30 cellular contexts compared by ENCODE assay signal in genomic region chr3:45798034-45798433, GRCh38. TPM values are rescaled to one million over a fixed set of nuclear protein-coding genes. Genes with fewer than 3 reads are reported as not detected.
"Had no signal": no experiment of that assay in that cellular context is flagged by ENCODE, and none has a peak within 500 bp of the region (broad histone marks: within the 10 kb centered on the region; RNA-seq: fewer than 3 reads in every experiment).

No MANE protein-coding gene starts in this region.

- H3K79me2 ChIP-seq: hepatocyte had no signal

- H3K4me1 ChIP-seq: foreskin keratinocyte had no signal

- H2AFZ ChIP-seq: hepatocyte had no signal

- ATAC-seq: activated CD4-positive, alpha-beta T cell treated with anti-CD3 and anti-CD28 coated beads for 36 hours; activated CD8-positive, alpha-beta T cell treated with anti-CD3 and anti-CD28 coated beads, Interleukin-2, amount 10 ng/mL, durations not matched to agents 7 days and 5 days; activated T-cell treated with anti-CD3 and anti-CD28 coated beads, Interleukin-2, amount 50 U/mL, for 4 hours; activated T-helper 17 cell treated with anti-CD3 and anti-CD28 coated beads, Interleukin-2, amount 50 U/mL, for 72 hours; effector memory CD8-positive, alpha-beta T cell; foreskin keratinocyte; gastrocnemius medialis had no signal

- DNase-seq: activated CD4-positive, alpha-beta memory T cell treated with anti-CD3 and anti-CD28 coated beads for 36 hours; activated CD4-positive, alpha-beta T cell treated with anti-CD3 and anti-CD28 coated beads for 36 hours; activated CD4-positive, alpha-beta T cell treated with anti-CD3 and anti-CD28 coated beads, Interleukin-2, amount 10 ng/mL, durations not matched to agents 24 days and 14 days; activated CD4-positive, CD25-positive, alpha-beta regulatory T cell; activated CD4-positive, CD25-positive, alpha-beta regulatory T cell treated with anti-CD3 and anti-CD28 coated beads, Interleukin-2, amount 50 U/mL, for 72 hours; activated CD8-positive, alpha-beta T cell treated with anti-CD3 and anti-CD28 coated beads, Interleukin-2, amount 10 ng/mL, durations not matched to agents 7 days and 5 days; activated effector memory CD4-positive, alpha-beta T cell treated with Interleukin-2 at 50 U/mL for 16 hours; activated gamma-delta T cell treated with Interleukin-2 at 50 U/mL for 16 hours; activated naive CD4-positive, alpha-beta T cell treated with anti-CD3 and anti-CD28 coated beads, Interleukin-2, amount 50 U/mL, for 16 hours; activated naive CD4-positive, alpha-beta T cell treated with Interleukin-2 at 50 U/mL for 16 hours; activated T-cell treated with anti-CD3 and anti-CD28 coated beads, Interleukin-2, amount 50 U/mL, for 4 hours; brain microvascular endothelial cell; central memory CD4-positive, alpha-beta T cell; cerebellar nuclear complex; cortex of kidney; dermis blood vessel endothelial cell; effector CD4-positive, alpha-beta T cell; effector memory CD8-positive, alpha-beta T cell; erythroblast; foreskin keratinocyte; gastrocnemius medialis; glutamatergic neuron; heart right ventricle; T-helper 2 cell had no signal

- H3K9me3 ChIP-seq: ascending aorta, esophagus muscularis mucosa, gastrocnemius medialis, heart right ventricle had no signal

- H3K36me3 Mint-ChIP-seq: activated CD4-positive, alpha-beta memory T cell treated with anti-CD3 and anti-CD28 coated beads for 36 hours; activated naive CD8-positive, alpha-beta T cell had no signal

- H3K27ac ChIP-seq: ascending aorta, brain microvascular endothelial cell, esophagus muscularis mucosa, foreskin keratinocyte, gastrocnemius medialis, heart right ventricle, hepatocyte had no signal

- H3K36me3 ChIP-seq: ascending aorta, brain microvascular endothelial cell, esophagus muscularis mucosa, gastrocnemius medialis, heart right ventricle had no signal

- H3K27ac Mint-ChIP-seq: activated CD4-positive, alpha-beta memory T cell treated with anti-CD3 and anti-CD28 coated beads for 36 hours; activated CD4-positive, alpha-beta T cell treated with anti-CD3 and anti-CD28 coated beads for 36 hours; activated CD4-positive, alpha-beta T cell treated with anti-CD3 and anti-CD28 coated beads, Interleukin-2, amount 10 ng/mL, durations not matched to agents 24 days and 14 days; activated CD8-positive, alpha-beta T cell treated with anti-CD3 and anti-CD28 coated beads, Interleukin-2, amount 10 ng/mL, durations not matched to agents 7 days and 5 days; activated naive CD8-positive, alpha-beta T cell; activated T-helper 17 cell treated with anti-CD3 and anti-CD28 coated beads, Interleukin-2, amount 50 U/mL, for 72 hours; effector memory CD8-positive, alpha-beta T cell had no signal

- H3K4me3 Mint-ChIP-seq: activated CD4-positive, alpha-beta memory T cell treated with anti-CD3 and anti-CD28 coated beads for 36 hours; activated CD4-positive, alpha-beta T cell treated with anti-CD3 and anti-CD28 coated beads for 36 hours; activated CD4-positive, alpha-beta T cell treated with anti-CD3 and anti-CD28 coated beads, Interleukin-2, amount 10 ng/mL, durations not matched to agents 24 days and 14 days; activated CD8-positive, alpha-beta T cell treated with anti-CD3 and anti-CD28 coated beads, Interleukin-2, amount 10 ng/mL, durations not matched to agents 7 days and 5 days; activated T-cell treated with anti-CD3 and anti-CD28 coated beads, Interleukin-2, amount 50 U/mL, for 4 hours; activated T-helper 17 cell treated with anti-CD3 and anti-CD28 coated beads, Interleukin-2, amount 50 U/mL, for 72 hours had no signal

- H3K9me3 Mint-ChIP-seq: activated CD4-positive, alpha-beta memory T cell treated with anti-CD3 and anti-CD28 coated beads for 36 hours; activated CD4-positive, alpha-beta T cell treated with anti-CD3 and anti-CD28 coated beads, Interleukin-2, amount 10 ng/mL, durations not matched to agents 24 days and 14 days; activated T-cell treated with anti-CD3 and anti-CD28 coated beads, Interleukin-2, amount 50 U/mL, for 4 hours; activated T-helper 17 cell treated with anti-CD3 and anti-CD28 coated beads, Interleukin-2, amount 50 U/mL, for 72 hours; effector memory CD8-positive, alpha-beta T cell had no signal

- H3K4me3 ChIP-seq: ascending aorta, esophagus muscularis mucosa, gastrocnemius medialis, heart right ventricle, hepatocyte had no signal

RNA-seq across cellular contexts. Expression of gene SLC6A20, which starts 1.7 kb away (rescaled TPM):
- total RNA-seq: activated CD4-positive, alpha-beta memory T cell treated with anti-CD3 and anti-CD28 coated beads for 36 hours; activated CD4-positive, alpha-beta T cell treated with anti-CD3 and anti-CD28 coated beads for 36 hours; activated CD4-positive, alpha-beta T cell treated with anti-CD3 and anti-CD28 coated beads, Interleukin-2, amount 10 ng/mL, durations not matched to agents 24 days and 14 days; activated CD8-positive, alpha-beta T cell treated with anti-CD3 and anti-CD28 coated beads, Interleukin-2, amount 10 ng/mL, durations not matched to agents 7 days and 5 days; activated T-cell treated with anti-CD3 and anti-CD28 coated beads, Interleukin-2, amount 50 U/mL, for 4 hours; activated T-helper 17 cell treated with anti-CD3 and anti-CD28 coated beads, Interleukin-2, amount 50 U/mL, for 72 hours; ascending aorta; dermis blood vessel endothelial cell; T-helper 1 cell treated with Interleukin-12 subunit alpha and Interleukin-12 subunit beta and Interleukin-4 antibody, amounts not matched to agents 30 ng/mL and 1 ng/mL, for 36 hours had no signal
